ENCODE assay signal across 8 cellular contexts in genomic region chr2:28606986-28607441, GRCh38.
DNase-seq lines count a peak whose midpoint lies in the region; ATAC-seq and TF ChIP-seq lines count a peak whose summit lies in the region.

No MANE protein-coding gene starts in this region.

- H3K27ac ChIP-seq in CD4-positive, CD25-positive, alpha-beta regulatory T cell (ENCODE audit: insufficient read depth, low read length, poor library complexity, severe bottlenecking), result no peak overlapping the region
- no peak overlapping the region for H3K27ac ChIP-seq in endodermal cell (ENCODE audit: low read depth, low read length)
- peak overlapping the region; percentile 75 for H3K27ac ChIP-seq in muscle layer of duodenum (ENCODE audit: low read length)

- H3K9me3 Mint-ChIP-seq in CD4-positive, CD25-positive, alpha-beta regulatory T cell, result no peaks in the 10 kb centered on the region
- H3K9me3 Mint-ChIP-seq in endodermal cell, result no peaks in the 10 kb centered on the region

- no peaks in the 10 kb centered on the region for H3K27me3 ChIP-seq in CD4-positive, CD25-positive, alpha-beta regulatory T cell (ENCODE audit: control insufficient read depth, insufficient read depth, low read length)
- H3K27me3 ChIP-seq in endodermal cell (ENCODE audit: control insufficient read depth, insufficient read depth, low read length, poor library complexity, severe bottlenecking), result no peaks in the 10 kb centered on the region
- no peaks in the 10 kb centered on the region for H3K27me3 ChIP-seq in muscle layer of duodenum (ENCODE audit: low read depth, low read length)

- H3K27me3 Mint-ChIP-seq in CD4-positive, CD25-positive, alpha-beta regulatory T cell, result no peaks in the 10 kb centered on the region
- H3K27me3 Mint-ChIP-seq in endodermal cell (ENCODE audit: insufficient read depth), result peaks cover 10% of the 10 kb centered on the region

- H3K36me3 ChIP-seq in CD4-positive, CD25-positive, alpha-beta regulatory T cell (ENCODE audit: control insufficient read depth, insufficient read depth, low read length), result no peaks in the 10 kb centered on the region
- no peaks in the 10 kb centered on the region for H3K36me3 ChIP-seq in endodermal cell (ENCODE audit: control insufficient read depth, insufficient read depth, low read length)
- no peaks in the 10 kb centered on the region for H3K36me3 ChIP-seq in muscle layer of duodenum (ENCODE audit: control insufficient read depth in 1 of 2, insufficient read depth in 2 of 2, low read length in 2 of 2)

- H3K9me3 ChIP-seq in CD4-positive, CD25-positive, alpha-beta regulatory T cell (ENCODE audit: control insufficient read depth in 2 of 2, low read length in 2 of 2), result no peaks in the 10 kb centered on the region
- no peaks in the 10 kb centered on the region for H3K9me3 ChIP-seq in endodermal cell (ENCODE audit: control insufficient read depth, low read length)
- no peaks in the 10 kb centered on the region for H3K9me3 ChIP-seq in muscle layer of duodenum (ENCODE audit: control insufficient read depth in 1 of 2, low read length in 2 of 2)

- H3K4me3 ChIP-seq in CD4-positive, CD25-positive, alpha-beta regulatory T cell (ENCODE audit: low read depth, low read length), result no peak overlapping the region
- H3K4me3 ChIP-seq in endodermal cell (ENCODE audit: low read length) (no peak overlapping the region), muscle layer of duodenum (ENCODE audit: low read depth in 1 of 2, low read length in 2 of 2) (no peak overlapping the region)

- 41 to 57% methylated on average over 5 of the region's 5 CpGs for WGBS in endodermal cell (ENCODE audit: insufficient coverage in 1 of 2, insufficient read length in 1 of 2), 2 experiments

- peak overlapping the region in 2 of 3 donors; percentile 44 to 54 for H3K27ac Mint-ChIP-seq in CD4-positive, CD25-positive, alpha-beta regulatory T cell
- H3K27ac Mint-ChIP-seq in endodermal cell, result peak overlapping the region; percentile 85

- H3K9ac ChIP-seq in endodermal cell (ENCODE audit: extremely low read depth, low read length, poor library complexity, severe bottlenecking), result no peak overlapping the region

- H3K4me1 ChIP-seq in CD4-positive, CD25-positive, alpha-beta regulatory T cell (ENCODE audit: control insufficient read depth, insufficient read depth, low read length, poor library complexity, severe bottlenecking), result peaks cover 9% of the 10 kb centered on the region
- peaks cover 5% of the 10 kb centered on the region for H3K4me1 ChIP-seq in endodermal cell (ENCODE audit: control insufficient read depth, insufficient read depth, low read length)
- H3K4me1 ChIP-seq in muscle layer of duodenum (ENCODE audit: control insufficient read depth in 1 of 2, insufficient read depth in 2 of 2, low read length in 2 of 2), result peaks cover 0 to 22% of the 10 kb centered on the region in 2 donors

- peaks cover 6 to 36% (median 20%) of the 10 kb centered on the region in 4 donors for H3K4me1 Mint-ChIP-seq in CD4-positive, CD25-positive, alpha-beta regulatory T cell
- peaks cover 29% of the 10 kb centered on the region for H3K4me1 Mint-ChIP-seq in endodermal cell

- ATAC-seq in CD4-positive, CD25-positive, alpha-beta regulatory T cell (ENCODE audit: low read depth in 2 of 2), result no peak
- ATAC-seq in HG03432 (IDR thresholded peaks at IDR 0.05; ENCODE audit: unreplicated experiment) (no peak), HG03571 (IDR thresholded peaks at IDR 0.05; ENCODE audit: unreplicated experiment) (no peak), HG03520 (IDR thresholded peaks at IDR 0.05; ENCODE audit: unreplicated experiment) (no peak)

- DNase-seq in CD4-positive, CD25-positive, alpha-beta regulatory T cell, result no peak
- DNase-seq in NCI-H82 (lab: John Stamatoyannopoulos, UW) (peak; percentile 61), endodermal cell (peak; percentile 75)
- no peak for DNase-seq in activated CD4-positive, CD25-positive, alpha-beta regulatory T cell (lab: John Stamatoyannopoulos, UW)

- peak; percentile 53 for TF ChIP-seq CTCF in endodermal cell (conservative IDR thresholded peaks at IDR 0.05)

- H3K4me3 Mint-ChIP-seq in CD4-positive, CD25-positive, alpha-beta regulatory T cell, result no peak overlapping the region
- H3K4me3 Mint-ChIP-seq in endodermal cell, result no peak overlapping the region

- no peaks in the 10 kb centered on the region for H3K36me3 Mint-ChIP-seq in CD4-positive, CD25-positive, alpha-beta regulatory T cell
- no peaks in the 10 kb centered on the region for H3K36me3 Mint-ChIP-seq in endodermal cell (ENCODE audit: low read depth)

Comparison
In these comparisons a context has a peak if more than half of its experiments do, and no peak if none do; other contexts are left out.
1. DNase-seq: peak in NCI-H82 (single experiment) and endodermal cell (single experiment); none in CD4-positive, CD25-positive, alpha-beta regulatory T cell (0 of 3) and activated CD4-positive, CD25-positive, alpha-beta regulatory T cell (0 of 4).